In genomic region chr9:110099236-110099741, GRCh38 we compare ENCODE assay signal across 10 cellular contexts.
DNase-seq lines count a peak whose midpoint lies in the region; ATAC-seq and TF ChIP-seq lines count a peak whose summit lies in the region.
"Had no signal": no experiment of that assay in that cellular context is flagged by ENCODE, and none has a peak within 500 bp of the region (broad histone marks: within the 10 kb centered on the region; RNA-seq: fewer than 3 reads in every experiment).

No MANE protein-coding gene starts in this region.

- TF ChIP-seq CTCF in A673 (conservative IDR thresholded peaks at IDR 0.05; ENCODE audit: low read depth, low read length) (no peak), left lung (IDR thresholded peaks at IDR 0.05) (no peak), esophagus squamous epithelium (IDR thresholded peaks at IDR 0.05) (no peak)

- H3K36me3 ChIP-seq in A673 (ENCODE audit: insufficient read depth, low read length, poor library complexity, severe bottlenecking) (no peaks in the 10 kb centered on the region), Karpas-422 (ENCODE audit: insufficient read depth, low read length) (no peaks in the 10 kb centered on the region), left lung (no peaks in the 10 kb centered on the region), esophagus squamous epithelium (no peaks in the 10 kb centered on the region)

- no peaks in the 10 kb centered on the region for H3K9me2 ChIP-seq in Karpas-422 (replicated peaks; ENCODE audit: insufficient read depth, low read length)

- H3K4me1 ChIP-seq in A673 (ENCODE audit: insufficient read depth, low read length, poor library complexity, severe bottlenecking) (peaks cover 8% of the 10 kb centered on the region), Karpas-422 (ENCODE audit: low read length) (peaks cover 20% of the 10 kb centered on the region), left lung (peaks cover 22 to 72% of the 10 kb centered on the region in 2 donors), esophagus squamous epithelium (peaks cover 0 to 47% (median 19%) of the 10 kb centered on the region in 3 donors)

- no peak overlapping the region for H3K9ac ChIP-seq in Karpas-422 (ENCODE audit: low read length)

- H3K27me3 ChIP-seq in A673 (replicated peaks; ENCODE audit: insufficient read depth, low read depth, low read length, poor library complexity) = no peaks in the 10 kb centered on the region
- no peaks in the 10 kb centered on the region for H3K27me3 ChIP-seq in Karpas-422 (ENCODE audit: low read length)
- H3K27me3 ChIP-seq in left lung = no peaks in the 10 kb centered on the region
- H3K27me3 ChIP-seq in esophagus squamous epithelium = no peaks in the 10 kb centered on the region

- DNase-seq in A673 (ENCODE audit: low spot score) (peak; percentile 64), Karpas-422 (peak; percentile 45), left ventricle myocardium superior (no peak), left lung (no peak), esophagus squamous epithelium (lab: John Stamatoyannopoulos, UW) (no peak), AML-193 (lab: John Stamatoyannopoulos, UW) (no peak)
- DNase-seq in activated CD8-positive, alpha-beta memory T cell treated with anti-CD3 and anti-CD28 coated beads, Interleukin-2, amount 50 U/mL, for 4 hours = no peak
- DNase-seq: CD4-positive, alpha-beta memory T cell; NCI-H2029 had no signal

- intact Hi-C loops in A673 (cut with micrococcal nuclease; ENCODE audit: unreplicated experiment) (no loop called here), left ventricle myocardium superior (cut with micrococcal nuclease) (no loop called here), left lung (cut with DNase I) (no loop called here), esophagus squamous epithelium (cut with DNase I) (no loop called here)

- H3K27ac ChIP-seq in A673 (ENCODE audit: low read depth, low read length, poor library complexity, severe bottlenecking) = no peak overlapping the region
- H3K27ac ChIP-seq in Karpas-422 (ENCODE audit: low read length) = no peak overlapping the region
- peak overlapping the region in 1 of 2 donors; percentile 28 for H3K27ac ChIP-seq in left lung
- H3K27ac ChIP-seq in esophagus squamous epithelium = peak overlapping the region in 2 of 4 donors; percentile 2 to 3

- WGBS in esophagus squamous epithelium, 2 donors = 8 to 24% methylated on average over 3 of the region's 3 CpGs

- BruUV-seq in A673 (replicated peaks; lab: Mats Ljungman, UMichigan) = no TSS peak

- CTCF ChIA-PET in A673 (lab: Charles Lee) = no interaction called here

- no peaks in the 10 kb centered on the region for H4K20me1 ChIP-seq in Karpas-422 (ENCODE audit: insufficient read depth, low read depth, low read length)

- no peaks in the 10 kb centered on the region for H3K79me2 ChIP-seq in Karpas-422 (ENCODE audit: low read length)

- no peak overlapping the region for H2AFZ ChIP-seq in Karpas-422 (ENCODE audit: low read length)

- ATAC-seq in SK-N-SH treated with all-trans-retinoic acid at 6 μM for 48 hours = peak; percentile 65
- peak; percentile 60 for ATAC-seq in left ventricle myocardium superior
- no peak for ATAC-seq in left lung

- H3K9me3 ChIP-seq in A673 (ENCODE audit: low read depth, low read length, poor library complexity, severe bottlenecking) (no peaks in the 10 kb centered on the region), Karpas-422 (ENCODE audit: low read length) (no peaks in the 10 kb centered on the region), left lung (no peaks in the 10 kb centered on the region), esophagus squamous epithelium (no peaks in the 10 kb centered on the region)

- H3K4me3 ChIP-seq in A673 (ENCODE audit: low read depth, low read length, poor library complexity, severe bottlenecking) (no peak overlapping the region), Karpas-422 (ENCODE audit: low read length) (no peak overlapping the region), left lung (no peak overlapping the region), esophagus squamous epithelium (no peak overlapping the region)

- POLR2A ChIA-PET in A673 (lab: Charles Lee; ENCODE audit: low non-redundant PET) = no interaction called here

- no peak overlapping the region for H3K4me2 ChIP-seq in Karpas-422 (ENCODE audit: low read depth, low read length, poor library complexity, severe bottlenecking)

- no peak for TF ChIP-seq POLR2A in esophagus squamous epithelium (IDR thresholded peaks at IDR 0.05)

TF ChIP-seq in SK-N-SH treated with all-trans-retinoic acid at 6 μM for 48 hours, 23 proteins besides CTCF, POLR2A, EP300 and RAD21:
- TF ChIP-seq ISL1 (CRISPR knock-in tag; IDR thresholded peaks at IDR 0.05) = peak; percentile 46
- no peak for TF ChIP-seq RARB (CRISPR knock-in tag; IDR thresholded peaks at IDR 0.05)

Comparison
In these comparisons a context has a peak if more than half of its experiments do, and no peak if none do; other contexts are left out.
1. DNase-seq: peak in A673 (single experiment) and Karpas-422 (single experiment); none in left ventricle myocardium superior (single experiment), activated CD8-positive, alpha-beta memory T cell treated with anti-CD3 and anti-CD28 coated beads, Interleukin-2, amount 50 U/mL, for 4 hours (single experiment), left lung (0 of 2), esophagus squamous epithelium (single experiment) and AML-193 (0 of 2).